8 cellular contexts compared by ENCODE assay signal in genomic region chr21:45541221-45542039, GRCh38. TPM values are rescaled to one million over a fixed set of nuclear protein-coding genes. Genes with fewer than 3 reads are reported as not detected.
DNase-seq lines count a peak whose midpoint lies in the region; ATAC-seq and TF ChIP-seq lines count a peak whose summit lies in the region.

No MANE protein-coding gene starts in this region.

- WGBS in hepatocyte (ENCODE audit: low lambda C conversion rate, missing lambda C conversion rate), result 36% methylated on average over 26 of the region's 50 CpGs
- WGBS in sigmoid colon, 2 donors, result 7 to 18% methylated on average over 50 of the region's 50 CpGs

- H3K27me3 ChIP-seq in hepatocyte, result no peaks in the 10 kb centered on the region
- H3K27me3 ChIP-seq in sigmoid colon, result no peaks in the 10 kb centered on the region

- no peak overlapping the region for H3K27ac ChIP-seq in hepatocyte
- H3K27ac ChIP-seq in sigmoid colon, result peak overlapping the region; percentile 59 to 80 (median 74)

- H3K9me3 ChIP-seq in hepatocyte (ENCODE audit: low read depth), result no peaks in the 10 kb centered on the region
- H3K9me3 ChIP-seq in sigmoid colon, result no peaks in the 10 kb centered on the region

- no peak for TF ChIP-seq RAD21 in Ishikawa (IDR thresholded peaks at IDR 0.05; ENCODE audit: low read depth)

- H3K4me3 ChIP-seq in hepatocyte, result peak overlapping the region; percentile 85
- H3K4me3 ChIP-seq in sigmoid colon, result peak overlapping the region; percentile 54 to 89 (median 74)

- intact Hi-C loops in sigmoid colon (cut with DNase I), result loop anchor here (5.0 to 10.0 kb wide), 2 partner anchors 247 to 281 kb away; no protein-coding TSS in a partner anchor

- TF ChIP-seq CTCF in hepatocyte (IDR thresholded peaks at IDR 0.05; ENCODE audit: poor library complexity), result no peak
- no peak for TF ChIP-seq CTCF in sigmoid colon (IDR thresholded peaks at IDR 0.05)

- H3K4me2 ChIP-seq in hepatocyte, result peak overlapping the region; percentile 94

- H3K9me2 ChIP-seq in hepatocyte (replicated peaks; ENCODE audit: insufficient read depth), result no peaks in the 10 kb centered on the region

- H3K4me1 ChIP-seq in hepatocyte (ENCODE audit: insufficient read depth), result peaks cover 9% of the 10 kb centered on the region
- peaks cover 0 to 25% (median 19%) of the 10 kb centered on the region in 4 donors for H3K4me1 ChIP-seq in sigmoid colon

- no peak for ATAC-seq in GM18519 (IDR thresholded peaks at IDR 0.05; ENCODE audit: low FRiP score, unreplicated experiment)

- no peak for TF ChIP-seq POLR2A in sigmoid colon (IDR thresholded peaks at IDR 0.05)

- peak overlapping the region; percentile 83 for H2AFZ ChIP-seq in hepatocyte

- TF ChIP-seq EP300 in Ishikawa (IDR thresholded peaks at IDR 0.05; ENCODE audit: borderline replicate concordance), result no peak
- no peak for TF ChIP-seq EP300 in sigmoid colon (IDR thresholded peaks at IDR 0.05)

- H3K36me3 ChIP-seq in hepatocyte (replicated peaks; ENCODE audit: insufficient read depth, low read depth) (no peaks in the 10 kb centered on the region), sigmoid colon (no peaks in the 10 kb centered on the region)

- H4K20me1 ChIP-seq in hepatocyte (ENCODE audit: insufficient read depth, poor library complexity, severe bottlenecking), result no peaks in the 10 kb centered on the region

- H3K79me2 ChIP-seq in hepatocyte, result no peaks in the 10 kb centered on the region

- DNase-seq in NCI-H748 (lab: John Stamatoyannopoulos, UW; ENCODE audit: unreplicated experiment) (peak; percentile 61), NCI-H748 treated with DMSO at 0.1 percent for 48 hours (lab: John Stamatoyannopoulos, UW) (no peak), T-helper 1 cell (peak; percentile 54 to 82 (median 69)), anterior cingulate cortex (lab: John Stamatoyannopoulos, UW) (peak in 40 of 58 donors; percentile 31 to 84 (median 54)), hepatocyte (ENCODE audit: low spot score) (peak; percentile 67), sigmoid colon (peak; percentile 90)

TF ChIP-seq in Ishikawa, 13 proteins besides CTCF, POLR2A, EP300 and RAD21:
- TF ChIP-seq TEAD4 (IDR thresholded peaks at IDR 0.05) (0 out of 2 replicates have a peak, but pooled peaks have one; percentile 16), NFIC (IDR thresholded peaks at IDR 0.05) (peak; percentile 94), CEBPB (IDR thresholded peaks at IDR 0.05) (no peak), TCF12 (IDR thresholded peaks at IDR 0.05; ENCODE audit: low read depth) (peak; percentile 70), TAF1 (IDR thresholded peaks at IDR 0.05; ENCODE audit: low read depth) (no peak), EGR1 (IDR thresholded peaks at IDR 0.05) (no peak), ZBTB7A (IDR thresholded peaks at IDR 0.05; ENCODE audit: low read depth) (peak; percentile 86; the same call in 1 of the 2 replicates), REST (IDR thresholded peaks at IDR 0.05; ENCODE audit: low read depth) (no peak), YY1 (IDR thresholded peaks at IDR 0.05; ENCODE audit: low read depth) (no peak), FOXM1 (IDR thresholded peaks at IDR 0.05; ENCODE audit: borderline replicate concordance, low read depth) (no peak), CREB1 (IDR thresholded peaks at IDR 0.05; ENCODE audit: low read depth) (peak; percentile 70)
- TF ChIP-seq, protein P1, sequence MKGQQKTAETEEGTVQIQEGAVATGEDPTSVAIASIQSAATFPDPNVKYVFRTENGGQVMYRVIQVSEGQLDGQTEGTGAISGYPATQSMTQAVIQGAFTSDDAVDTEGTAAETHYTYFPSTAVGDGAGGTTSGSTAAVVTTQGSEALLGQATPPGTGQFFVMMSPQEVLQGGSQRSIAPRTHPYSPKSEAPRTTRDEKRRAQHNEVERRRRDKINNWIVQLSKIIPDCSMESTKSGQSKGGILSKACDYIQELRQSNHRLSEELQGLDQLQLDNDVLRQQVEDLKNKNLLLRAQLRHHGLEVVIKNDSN (IDR thresholded peaks at IDR 0.05), result peak; percentile 83
- TF ChIP-seq, protein P2, sequence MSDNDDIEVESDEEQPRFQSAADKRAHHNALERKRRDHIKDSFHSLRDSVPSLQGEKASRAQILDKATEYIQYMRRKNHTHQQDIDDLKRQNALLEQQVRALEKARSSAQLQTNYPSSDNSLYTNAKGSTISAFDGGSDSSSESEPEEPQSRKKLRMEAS (IDR thresholded peaks at IDR 0.05), result peak; percentile 98

RNA-seq across cellular contexts. Expression of gene SLC19A1, which starts 0.8 kb away (rescaled TPM):
- total RNA-seq in hepatocyte (4.0 and 7.7 TPM in 2 replicates), sigmoid colon (1 to 10 TPM; 2.1 to 6.4 (median 2.5) TPM)
- polyA plus RNA-seq in hepatocyte (16.1 and 24.8 TPM in 2 replicates), sigmoid colon (10 to 100 TPM in 1 of 3 donors, 1 to 10 TPM in 2; 1.8 to 10.7 (median 3.2) TPM)
